ENCODE assay signal across 1 cellular context in the genomic region with DNA sequence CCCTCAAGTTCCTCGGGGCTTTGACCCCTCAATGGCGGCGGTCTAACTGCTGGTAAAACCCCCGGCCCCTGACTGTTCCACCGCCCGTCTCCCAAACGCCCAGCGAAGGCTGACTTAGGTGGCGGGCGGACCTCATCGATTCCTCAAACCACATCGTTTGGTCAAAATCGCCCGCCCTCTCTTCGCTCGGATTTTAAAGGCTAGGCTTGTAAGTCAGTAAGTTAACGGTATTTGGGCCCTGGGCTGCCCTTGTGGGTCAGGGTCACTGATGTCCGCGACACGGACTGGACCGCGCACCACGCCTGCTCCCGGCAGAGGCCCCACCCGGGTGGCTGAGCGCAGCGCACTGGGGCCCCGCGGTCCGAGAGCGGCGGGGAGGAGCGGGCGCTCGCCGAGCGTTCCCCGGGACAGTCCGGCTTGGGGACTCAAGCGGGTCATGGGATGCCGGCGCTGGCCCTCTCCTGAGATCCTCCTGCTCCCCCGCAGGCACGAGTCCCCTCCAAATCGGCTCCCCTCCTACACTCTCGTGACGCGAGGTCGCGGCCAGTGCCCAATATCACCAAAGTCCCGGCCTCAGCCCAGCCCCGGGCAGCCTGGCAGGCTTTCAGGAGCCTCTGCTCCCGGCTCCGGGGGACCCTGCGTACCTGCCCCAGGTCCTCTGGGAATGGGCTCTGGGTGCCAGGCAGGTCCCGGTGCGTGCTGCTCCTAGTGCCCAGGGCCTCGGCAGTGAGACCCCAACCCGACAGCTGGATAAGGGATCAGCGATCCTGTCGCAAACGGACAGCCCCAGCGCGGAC.
TF ChIP-seq lines count a peak whose summit lies in the region.

No MANE protein-coding gene starts in this region.

TF ChIP-seq in GM23338, 12 proteins besides CTCF, POLR2A, EP300 and RAD21 (continued from another document):
- TF ChIP-seq, protein P1, sequence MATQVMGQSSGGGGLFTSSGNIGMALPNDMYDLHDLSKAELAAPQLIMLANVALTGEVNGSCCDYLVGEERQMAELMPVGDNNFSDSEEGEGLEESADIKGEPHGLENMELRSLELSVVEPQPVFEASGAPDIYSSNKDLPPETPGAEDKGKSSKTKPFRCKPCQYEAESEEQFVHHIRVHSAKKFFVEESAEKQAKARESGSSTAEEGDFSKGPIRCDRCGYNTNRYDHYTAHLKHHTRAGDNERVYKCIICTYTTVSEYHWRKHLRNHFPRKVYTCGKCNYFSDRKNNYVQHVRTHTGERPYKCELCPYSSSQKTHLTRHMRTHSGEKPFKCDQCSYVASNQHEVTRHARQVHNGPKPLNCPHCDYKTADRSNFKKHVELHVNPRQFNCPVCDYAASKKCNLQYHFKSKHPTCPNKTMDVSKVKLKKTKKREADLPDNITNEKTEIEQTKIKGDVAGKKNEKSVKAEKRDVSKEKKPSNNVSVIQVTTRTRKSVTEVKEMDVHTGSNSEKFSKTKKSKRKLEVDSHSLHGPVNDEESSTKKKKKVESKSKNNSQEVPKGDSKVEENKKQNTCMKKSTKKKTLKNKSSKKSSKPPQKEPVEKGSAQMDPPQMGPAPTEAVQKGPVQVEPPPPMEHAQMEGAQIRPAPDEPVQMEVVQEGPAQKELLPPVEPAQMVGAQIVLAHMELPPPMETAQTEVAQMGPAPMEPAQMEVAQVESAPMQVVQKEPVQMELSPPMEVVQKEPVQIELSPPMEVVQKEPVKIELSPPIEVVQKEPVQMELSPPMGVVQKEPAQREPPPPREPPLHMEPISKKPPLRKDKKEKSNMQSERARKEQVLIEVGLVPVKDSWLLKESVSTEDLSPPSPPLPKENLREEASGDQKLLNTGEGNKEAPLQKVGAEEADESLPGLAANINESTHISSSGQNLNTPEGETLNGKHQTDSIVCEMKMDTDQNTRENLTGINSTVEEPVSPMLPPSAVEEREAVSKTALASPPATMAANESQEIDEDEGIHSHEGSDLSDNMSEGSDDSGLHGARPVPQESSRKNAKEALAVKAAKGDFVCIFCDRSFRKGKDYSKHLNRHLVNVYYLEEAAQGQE (IDR thresholded peaks at IDR 0.05; ENCODE audit: unreplicated experiment) = no peak
- TF ChIP-seq EZH2phosphoT487 (IDR thresholded peaks at IDR 0.05; ENCODE audit: unreplicated experiment) (no peak), STAT1 (IDR thresholded peaks at IDR 0.05; ENCODE audit: unreplicated experiment) (no peak), JUNB (IDR thresholded peaks at IDR 0.05; ENCODE audit: unreplicated experiment) (no peak), ZNF331 (CRISPR knock-in tag; IDR thresholded peaks at IDR 0.05; ENCODE audit: low read depth) (no peak), CREB1 (CRISPR knock-in tag; IDR thresholded peaks at IDR 0.05; ENCODE audit: low read depth) (no peak)
